8 cellular contexts compared by ENCODE assay signal in genomic region chr21:43352568-43353281, GRCh38.
DNase-seq lines count a peak whose midpoint lies in the region; ATAC-seq, FAIRE-seq and TF ChIP-seq lines count a peak whose summit lies in the region.

No MANE protein-coding gene starts in this region.

- no peaks in the 10 kb centered on the region for H3K79me2 ChIP-seq in Karpas-422 (ENCODE audit: low read length)

- H3K27me3 ChIP-seq in Karpas-422 (ENCODE audit: low read length) (no peaks in the 10 kb centered on the region), aorta (ENCODE audit: control insufficient read depth in 1 of 2, insufficient read depth in 2 of 2, low read length in 1 of 2) (no peaks in the 10 kb centered on the region), H7 (ENCODE audit: control insufficient read depth, insufficient read depth, low read length) (no peaks in the 10 kb centered on the region)

- H3K4me3 ChIP-seq in Karpas-422 (ENCODE audit: low read length): peak overlapping the region; percentile 50
- no peak overlapping the region for H3K4me3 ChIP-seq in fibroblast of mammary gland (ENCODE audit: control insufficient read depth, low read depth, low read length)
- no peak overlapping the region for H3K4me3 ChIP-seq in aorta (ENCODE audit: low read length in 2 of 2)
- H3K4me3 ChIP-seq in H7 (ENCODE audit: insufficient read depth, low read depth, low read length): no peak overlapping the region

- H3K4me2 ChIP-seq in Karpas-422 (ENCODE audit: low read depth, low read length, poor library complexity, severe bottlenecking): peak overlapping the region; percentile 67

- no peaks in the 10 kb centered on the region for H4K20me1 ChIP-seq in Karpas-422 (ENCODE audit: insufficient read depth, low read depth, low read length)

- no peak overlapping the region for H2AFZ ChIP-seq in Karpas-422 (ENCODE audit: low read length)

- H3K9me3 ChIP-seq in Karpas-422 (ENCODE audit: low read length): no peaks in the 10 kb centered on the region
- H3K9me3 ChIP-seq in aorta (ENCODE audit: control insufficient read depth, low read length): no peaks in the 10 kb centered on the region

- peak overlapping the region; percentile 83 for H3K9ac ChIP-seq in Karpas-422 (ENCODE audit: low read length)

- H3K4me1 ChIP-seq in Karpas-422 (ENCODE audit: low read length) (peaks cover 44% of the 10 kb centered on the region), aorta (ENCODE audit: control insufficient read depth in 1 of 2, insufficient read depth in 2 of 2, low read length in 2 of 2) (no peaks in the 10 kb centered on the region)

- H3K9me2 ChIP-seq in Karpas-422 (replicated peaks; ENCODE audit: insufficient read depth, low read length): no peaks in the 10 kb centered on the region

- peak; percentile 73; the same call in 1 of the 2 replicates for TF ChIP-seq POLR2A in GM12892 (IDR thresholded peaks at IDR 0.05; ENCODE audit: low read depth, low read length)

- intact Hi-C loops in aorta (cut with DNase I): no loop called here

- H3K36me3 ChIP-seq in Karpas-422 (ENCODE audit: insufficient read depth, low read length): no peaks in the 10 kb centered on the region
- H3K36me3 ChIP-seq in aorta (ENCODE audit: control insufficient read depth in 1 of 2, insufficient read depth in 2 of 2, low read length in 1 of 2): no peaks in the 10 kb centered on the region
- H3K36me3 ChIP-seq in H7 (replicated peaks; ENCODE audit: control insufficient read depth, insufficient read depth, low read length): no peaks in the 10 kb centered on the region

- ATAC-seq in GM21515 (IDR thresholded peaks at IDR 0.05; ENCODE audit: unreplicated experiment) (peak; percentile 78), aorta (ENCODE audit: low FRiP score) (no peak)

- peak; percentile 66 for FAIRE-seq in GM12892 (lab: Jason Lieb, UNC)

- WGBS in aorta, 2 donors: 94 to 95% methylated on average over 16 of the region's 16 CpGs

- H3K27ac ChIP-seq in Karpas-422 (ENCODE audit: low read length) (peak overlapping the region; percentile 98), aorta (ENCODE audit: low read depth in 1 of 2, low read length in 2 of 2) (no peak overlapping the region)

- TF ChIP-seq CTCF in fibroblast of mammary gland (conservative IDR thresholded peaks at IDR 0.05; ENCODE audit: control insufficient read depth, insufficient read depth, low read depth, low read length): no peak

- peak; percentile 57 for DNase-seq in GM12892 (ENCODE audit: insufficient read length)
- DNase-seq in Karpas-422: peak; percentile 99
- DNase-seq in fibroblast of mammary gland (ENCODE audit: low read depth): peak; percentile 65
- no peak for DNase-seq in midbrain (lab: John Stamatoyannopoulos, UW)
- DNase-seq in GDM1 (lab: John Stamatoyannopoulos, UW): no peak
- no peak for DNase-seq in aorta
- DNase-seq in H7: no peak

Comparison
In these comparisons a context has a peak if more than half of its experiments do, and no peak if none do; other contexts are left out.
1. DNase-seq: peak in GM12892 (single experiment), Karpas-422 (single experiment) and fibroblast of mammary gland (single experiment); none in midbrain (single experiment), GDM1 (single experiment), aorta (0 of 2) and H7 (single experiment).